27 cellular contexts compared by ENCODE assay signal in the genomic region with DNA sequence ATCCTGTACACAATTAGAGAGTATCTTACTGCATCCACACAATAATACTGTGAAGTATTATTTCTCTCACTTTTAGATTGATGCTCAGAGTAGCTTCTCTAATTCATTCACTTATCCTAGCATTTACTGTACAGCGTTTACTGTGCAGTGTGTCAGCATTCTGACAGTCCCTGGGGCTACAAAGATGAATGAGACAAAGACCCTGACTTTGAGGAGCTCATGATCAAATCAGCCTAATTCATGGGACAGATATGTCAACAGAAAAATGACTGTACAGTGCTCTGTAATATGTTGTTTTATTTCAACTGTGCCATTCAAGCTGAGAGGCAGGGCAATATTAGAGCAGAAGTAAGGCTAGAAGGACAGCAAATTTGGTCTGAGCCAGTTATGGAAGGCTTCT.
DNase-seq lines count a peak whose midpoint lies in the region; TF ChIP-seq lines count a peak whose summit lies in the region.
"Had no signal": no experiment of that assay in that cellular context is flagged by ENCODE, and none has a peak within 500 bp of the region (broad histone marks: within the 10 kb centered on the region; RNA-seq: fewer than 3 reads in every experiment).

No MANE protein-coding gene starts in this region.

- TF ChIP-seq CTCF in neural cell (IDR thresholded peaks at IDR 0.05; ENCODE audit: poor library complexity, severe bottlenecking), result no peak

- no peak for TF ChIP-seq RAD21 in neural cell (conservative IDR thresholded peaks at IDR 0.05)

- no peaks in the 10 kb centered on the region for H3K79me2 ChIP-seq in neural cell (replicated peaks; ENCODE audit: insufficient read depth, low read length)

- H3K9ac ChIP-seq in neural cell (ENCODE audit: low read length), result no peak overlapping the region
- H3K9ac ChIP-seq: BLaER1; BLaER1 treated with 17β-estradiol and CSF1 and Interleukin-3, amounts not matched to agents 10 nM and 100 nM had no signal

- no peak overlapping the region for H3K4me2 ChIP-seq in neural cell (ENCODE audit: low read length)
- H3K4me2 ChIP-seq: A549; BLaER1; BLaER1 treated with 17β-estradiol and CSF1 and Interleukin-3, amounts not matched to agents 10 nM and 100 nM had no signal

- no peaks in the 10 kb centered on the region for H3K9me3 ChIP-seq in neural cell (ENCODE audit: low read length)
- H3K9me3 ChIP-seq in SJCRH30 (replicated peaks), result no peaks in the 10 kb centered on the region
- H3K9me3 ChIP-seq: A549, BE2C, BLaER1, Caco-2 had no signal

- H3K4me1 ChIP-seq in SJCRH30, result no peaks in the 10 kb centered on the region
- H3K4me1 ChIP-seq: A549; BE2C; BLaER1 treated with 17β-estradiol and CSF1 and Interleukin-3, amounts not matched to agents 10 nM and 100 nM; Caco-2 had no signal

- H3K36me3 ChIP-seq in neural cell (ENCODE audit: insufficient read depth, low read length) (no peaks in the 10 kb centered on the region), SJCRH30 (no peaks in the 10 kb centered on the region)
- H3K36me3 ChIP-seq: BE2C; BLaER1; BLaER1 treated with 17β-estradiol and CSF1 and Interleukin-3, amounts not matched to agents 10 nM and 100 nM had no signal

- no peak for DNase-seq in SJCRH30
- DNase-seq: 8988T; ACHN; AML-193; BE2C; C1 segment of cervical spinal cord; Caco-2; Calu3; CD4-positive, alpha-beta memory T cell; CD4-positive, alpha-beta T cell; CD4-positive, CD25-positive, alpha-beta regulatory T cell; CD8-positive, alpha-beta memory T cell; CD8-positive, alpha-beta T cell; COR-L47; DMS 273 treated with DMSO at 0.1 percent for 48 hours; DMS153; DMS53; DMS79; DMS79 treated with DMSO at 0.1 percent for 48 hours; DND-41; EL had no signal

- H3K27me3 ChIP-seq in neural cell (ENCODE audit: insufficient read depth, low read depth, low read length) (no peaks in the 10 kb centered on the region), SJCRH30 (no peaks in the 10 kb centered on the region)
- H3K27me3 ChIP-seq: BE2C; BLaER1; BLaER1 treated with 17β-estradiol and CSF1 and Interleukin-3, amounts not matched to agents 10 nM and 100 nM had no signal

- TF ChIP-seq EP300 in neural cell (conservative IDR thresholded peaks at IDR 0.05; ENCODE audit: poor library complexity, severe bottlenecking), result peak; percentile 86

- no peaks in the 10 kb centered on the region for H4K20me1 ChIP-seq in neural cell (ENCODE audit: insufficient read depth)
- H4K20me1 ChIP-seq: BLaER1; BLaER1 treated with 17β-estradiol and CSF1 and Interleukin-3, amounts not matched to agents 10 nM and 100 nM had no signal

- no peaks in the 10 kb centered on the region for H3K9me2 ChIP-seq in neural cell (ENCODE audit: insufficient read depth, low read length)

- H2AFZ ChIP-seq in neural cell (ENCODE audit: low read depth, low read length), result no peak overlapping the region

- H3K4me3 ChIP-seq in neural cell (ENCODE audit: low read length) (no peak overlapping the region), SJCRH30 (no peak overlapping the region)
- H3K4me3 ChIP-seq: A549; BLaER1; BLaER1 treated with 17β-estradiol and CSF1 and Interleukin-3, amounts not matched to agents 10 nM and 100 nM had no signal

- H3K27ac ChIP-seq in neural cell (ENCODE audit: low read length) (no peak overlapping the region), SJCRH30 (no peak overlapping the region)
- H3K27ac ChIP-seq: 22Rv1; A549; BLaER1; BLaER1 treated with 17β-estradiol and CSF1 and Interleukin-3, amounts not matched to agents 10 nM and 100 nM; C4-2B had no signal

- no peaks in the 10 kb centered on the region for H3F3A ChIP-seq in neural cell (ENCODE audit: insufficient read depth, low read length, poor library complexity, severe bottlenecking)

TF ChIP-seq in neural cell, 6 proteins besides CTCF, POLR2A, EP300 and RAD21:
- no peak for TF ChIP-seq SMC3 (conservative IDR thresholded peaks at IDR 0.05; ENCODE audit: poor library complexity)
- no peak for TF ChIP-seq TAF1 (IDR thresholded peaks at IDR 0.05; ENCODE audit: low read depth)
- peak; percentile 93 for TF ChIP-seq POLR2AphosphoS5 (IDR thresholded peaks at IDR 0.05)
- no peak for TF ChIP-seq EZH2 (IDR thresholded peaks at IDR 0.05; ENCODE audit: borderline replicate concordance, insufficient read depth, low read length, poor library complexity, severe bottlenecking)
- TF ChIP-seq, protein P1, sequence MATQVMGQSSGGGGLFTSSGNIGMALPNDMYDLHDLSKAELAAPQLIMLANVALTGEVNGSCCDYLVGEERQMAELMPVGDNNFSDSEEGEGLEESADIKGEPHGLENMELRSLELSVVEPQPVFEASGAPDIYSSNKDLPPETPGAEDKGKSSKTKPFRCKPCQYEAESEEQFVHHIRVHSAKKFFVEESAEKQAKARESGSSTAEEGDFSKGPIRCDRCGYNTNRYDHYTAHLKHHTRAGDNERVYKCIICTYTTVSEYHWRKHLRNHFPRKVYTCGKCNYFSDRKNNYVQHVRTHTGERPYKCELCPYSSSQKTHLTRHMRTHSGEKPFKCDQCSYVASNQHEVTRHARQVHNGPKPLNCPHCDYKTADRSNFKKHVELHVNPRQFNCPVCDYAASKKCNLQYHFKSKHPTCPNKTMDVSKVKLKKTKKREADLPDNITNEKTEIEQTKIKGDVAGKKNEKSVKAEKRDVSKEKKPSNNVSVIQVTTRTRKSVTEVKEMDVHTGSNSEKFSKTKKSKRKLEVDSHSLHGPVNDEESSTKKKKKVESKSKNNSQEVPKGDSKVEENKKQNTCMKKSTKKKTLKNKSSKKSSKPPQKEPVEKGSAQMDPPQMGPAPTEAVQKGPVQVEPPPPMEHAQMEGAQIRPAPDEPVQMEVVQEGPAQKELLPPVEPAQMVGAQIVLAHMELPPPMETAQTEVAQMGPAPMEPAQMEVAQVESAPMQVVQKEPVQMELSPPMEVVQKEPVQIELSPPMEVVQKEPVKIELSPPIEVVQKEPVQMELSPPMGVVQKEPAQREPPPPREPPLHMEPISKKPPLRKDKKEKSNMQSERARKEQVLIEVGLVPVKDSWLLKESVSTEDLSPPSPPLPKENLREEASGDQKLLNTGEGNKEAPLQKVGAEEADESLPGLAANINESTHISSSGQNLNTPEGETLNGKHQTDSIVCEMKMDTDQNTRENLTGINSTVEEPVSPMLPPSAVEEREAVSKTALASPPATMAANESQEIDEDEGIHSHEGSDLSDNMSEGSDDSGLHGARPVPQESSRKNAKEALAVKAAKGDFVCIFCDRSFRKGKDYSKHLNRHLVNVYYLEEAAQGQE (IDR thresholded peaks at IDR 0.05; ENCODE audit: borderline replicate concordance), result peak; percentile 17
